Comparison of ENCODE assay signal across 27 cellular contexts in genomic region chrX:70635669-70636068, GRCh38.
"Had no signal": no experiment of that assay in that cellular context is flagged by ENCODE, and none has a peak within 500 bp of the region (broad histone marks: within the 10 kb centered on the region; RNA-seq: fewer than 3 reads in every experiment).

No MANE protein-coding gene starts in this region.

- H3K36me3 ChIP-seq: stomach, suprapubic skin, thoracic aorta, tibial artery, tibial nerve, transverse colon, upper lobe of left lung, upper lobe of right lung, uterus, vagina had no signal

- H3K27ac Mint-ChIP-seq: stimulated activated effector memory CD8-positive, alpha-beta T cell treated with anti-CD3 and anti-CD28 coated beads, Interleukin-12 subunit alpha, Interleukin-12 subunit beta, amount 100 ng/mL, for 72 hours; stimulated activated memory B cell treated with anti-CD40 and anti-IgM and Interleukin-4, amounts not matched to agents 10 μg/mL and 1 μg/mL and 100 μg/mL, for 72 hours; stimulated activated naive B cell treated with anti-CD40 and anti-IgM and Interleukin-4, amounts not matched to agents 10 μg/mL and 1 μg/mL and 100 μg/mL, for 72 hours; stimulated activated naive CD8-positive, alpha-beta T cell treated with anti-CD3 and anti-CD28 coated beads, Interleukin-15, amount 100 ng/mL, for 72 hours; stimulated activated naive CD8-positive, alpha-beta T cell treated with anti-CD3 and anti-CD28 coated beads, Interleukin-15, Interleukin-2, amounts not matched to agents 100 ng/mL and 50 ng/mL, for 24 hours; type B pancreatic cell had no signal

- H3K9me3 ChIP-seq: suprapubic skin, testis, thoracic aorta, tibial artery, tibial nerve, transverse colon, upper lobe of left lung, upper lobe of right lung, uterus, vagina had no signal

- H3K4me3 ChIP-seq: stomach, suprapubic skin, testis, thoracic aorta, tibial artery, tibial nerve, transverse colon, upper lobe of left lung, upper lobe of right lung, uterus, vagina had no signal

- ATAC-seq: stimulated activated effector memory CD8-positive, alpha-beta T cell treated with anti-CD3 and anti-CD28 coated beads, Interleukin-12 subunit alpha, Interleukin-12 subunit beta, amount 100 ng/mL, for 72 hours; stimulated activated memory B cell treated with anti-CD40 and anti-IgM and Interleukin-4, amounts not matched to agents 10 μg/mL and 1 μg/mL and 100 μg/mL, for 72 hours; stimulated activated naive B cell treated with anti-CD40 and anti-IgM and Interleukin-4, amounts not matched to agents 10 μg/mL and 1 μg/mL and 100 μg/mL, for 72 hours; stimulated activated naive CD8-positive, alpha-beta T cell treated with anti-CD3 and anti-CD28 coated beads, Interleukin-15, amount 100 ng/mL, for 72 hours; stimulated activated naive CD8-positive, alpha-beta T cell treated with anti-CD3 and anti-CD28 coated beads, Interleukin-15, Interleukin-2, amounts not matched to agents 100 U/mL and 50 U/mL, for 24 hours; upper lobe of right lung had no signal

- H3K27me3 Mint-ChIP-seq: stimulated activated memory B cell treated with anti-CD40 and anti-IgM and Interleukin-4, amounts not matched to agents 10 μg/mL and 1 μg/mL and 100 μg/mL, for 72 hours; stimulated activated naive B cell treated with anti-CD40 and anti-IgM and Interleukin-4, amounts not matched to agents 10 μg/mL and 1 μg/mL and 100 μg/mL, for 72 hours; stimulated activated naive CD8-positive, alpha-beta T cell treated with anti-CD3 and anti-CD28 coated beads, Interleukin-15, amount 100 ng/mL, for 72 hours; stimulated activated naive CD8-positive, alpha-beta T cell treated with anti-CD3 and anti-CD28 coated beads, Interleukin-15, Interleukin-2, amounts not matched to agents 100 ng/mL and 50 ng/mL, for 24 hours; type B pancreatic cell had no signal

- H3K4me1 Mint-ChIP-seq: stimulated activated effector memory CD8-positive, alpha-beta T cell treated with anti-CD3 and anti-CD28 coated beads, Interleukin-12 subunit alpha, Interleukin-12 subunit beta, amount 100 ng/mL, for 72 hours; stimulated activated memory B cell treated with anti-CD40 and anti-IgM and Interleukin-4, amounts not matched to agents 10 μg/mL and 1 μg/mL and 100 μg/mL, for 72 hours; stimulated activated naive B cell treated with anti-CD40 and anti-IgM and Interleukin-4, amounts not matched to agents 10 μg/mL and 1 μg/mL and 100 μg/mL, for 72 hours; stimulated activated naive CD8-positive, alpha-beta T cell treated with anti-CD3 and anti-CD28 coated beads, Interleukin-15, amount 100 ng/mL, for 72 hours had no signal

- H3K27ac ChIP-seq: stomach, suprapubic skin, testis, thoracic aorta, tibial artery, tibial nerve, transverse colon, upper lobe of left lung, upper lobe of right lung, uterus, vagina had no signal

- H3K36me3 Mint-ChIP-seq: stimulated activated effector memory CD8-positive, alpha-beta T cell treated with anti-CD3 and anti-CD28 coated beads, Interleukin-12 subunit alpha, Interleukin-12 subunit beta, amount 100 ng/mL, for 72 hours; stimulated activated memory B cell treated with anti-CD40 and anti-IgM and Interleukin-4, amounts not matched to agents 10 μg/mL and 1 μg/mL and 100 μg/mL, for 72 hours; stimulated activated naive B cell treated with anti-CD40 and anti-IgM and Interleukin-4, amounts not matched to agents 10 μg/mL and 1 μg/mL and 100 μg/mL, for 72 hours; type B pancreatic cell had no signal

- H3K4me3 Mint-ChIP-seq: stimulated activated effector memory CD8-positive, alpha-beta T cell treated with anti-CD3 and anti-CD28 coated beads, Interleukin-12 subunit alpha, Interleukin-12 subunit beta, amount 100 ng/mL, for 72 hours; stimulated activated memory B cell treated with anti-CD40 and anti-IgM and Interleukin-4, amounts not matched to agents 10 μg/mL and 1 μg/mL and 100 μg/mL, for 72 hours; stimulated activated naive B cell treated with anti-CD40 and anti-IgM and Interleukin-4, amounts not matched to agents 10 μg/mL and 1 μg/mL and 100 μg/mL, for 72 hours; stimulated activated naive CD8-positive, alpha-beta T cell treated with anti-CD3 and anti-CD28 coated beads, Interleukin-15, amount 100 ng/mL, for 72 hours; stimulated activated naive CD8-positive, alpha-beta T cell treated with anti-CD3 and anti-CD28 coated beads, Interleukin-15, Interleukin-2, amounts not matched to agents 100 ng/mL and 50 ng/mL, for 24 hours; type B pancreatic cell had no signal

- H3K4me1 ChIP-seq: stomach, suprapubic skin, testis, tibial artery, tibial nerve, transverse colon, upper lobe of left lung, upper lobe of right lung, uterus, vagina had no signal

- DNase-seq: stimulated activated CD4-positive, alpha-beta T cell treated with anti-CD3 and anti-CD28 coated beads, Interleukin-1b, Interleukin-23, amount 100 ng/mL, for 48 hours; stimulated activated CD4-positive, alpha-beta T cell treated with anti-CD3 and anti-CD28 coated beads, Interleukin-2, amount 100 ng/mL, for 24 hours; stimulated activated CD4-positive, alpha-beta T cell treated with anti-CD3 and anti-CD28 coated beads, Interleukin-2, amount 100 ng/mL, for 48 hours; stimulated activated CD4-positive, alpha-beta T cell treated with anti-CD3 and anti-CD28 coated beads, Interleukin-4, amount 100 ng/mL, for 1 hour; stimulated activated CD4-positive, alpha-beta T cell treated with anti-CD3 and anti-CD28 coated beads, Interleukin-4, amount 100 ng/mL, for 24 hours; stimulated activated CD4-positive, alpha-beta T cell treated with anti-CD3 and anti-CD28 coated beads, Interleukin-4, amount 100 ng/mL, for 4 hours; stimulated activated CD8-positive, alpha-beta memory T cell treated with anti-CD3 and anti-CD28 coated beads, Interleukin-4, amount 100 ng/mL, for 48 hours; stimulated activated naive B cell treated with anti-CD40 and anti-IgM and Interleukin-4, amounts not matched to agents 10 μg/mL and 1 μg/mL and 100 μg/mL, for 72 hours; stimulated activated naive CD8-positive, alpha-beta T cell treated with anti-CD3 and anti-CD28 coated beads, Interleukin-15, amount 100 ng/mL, for 72 hours; stimulated activated naive CD8-positive, alpha-beta T cell treated with anti-CD3 and anti-CD28 coated beads, Interleukin-15, Interleukin-2, amounts not matched to agents 100 U/mL and 50 U/mL, for 24 hours; stomach; substantia nigra; testis; tibial artery; transverse colon; trophoblast cell; upper lobe of left lung; upper lobe of right lung; uterus had no signal

- H3K9me3 Mint-ChIP-seq: stimulated activated effector memory CD8-positive, alpha-beta T cell treated with anti-CD3 and anti-CD28 coated beads, Interleukin-12 subunit alpha, Interleukin-12 subunit beta, amount 100 ng/mL, for 72 hours; stimulated activated memory B cell treated with anti-CD40 and anti-IgM and Interleukin-4, amounts not matched to agents 10 μg/mL and 1 μg/mL and 100 μg/mL, for 72 hours; stimulated activated naive B cell treated with anti-CD40 and anti-IgM and Interleukin-4, amounts not matched to agents 10 μg/mL and 1 μg/mL and 100 μg/mL, for 72 hours; stimulated activated naive CD8-positive, alpha-beta T cell treated with anti-CD3 and anti-CD28 coated beads, Interleukin-15, amount 100 ng/mL, for 72 hours; stimulated activated naive CD8-positive, alpha-beta T cell treated with anti-CD3 and anti-CD28 coated beads, Interleukin-15, Interleukin-2, amounts not matched to agents 100 ng/mL and 50 ng/mL, for 24 hours had no signal

- H3K27me3 ChIP-seq: suprapubic skin, testis, tibial artery, tibial nerve, transverse colon, upper lobe of left lung, upper lobe of right lung, uterus, vagina had no signal
